29 cellular contexts compared by ENCODE assay signal in genomic region chr11:65906602-65907001, GRCh38. TPM values are rescaled to one million over a fixed set of nuclear protein-coding genes. Genes with fewer than 3 reads are reported as not detected.
DNase-seq lines count a peak whose midpoint lies in the region; ATAC-seq, FAIRE-seq and TF ChIP-seq lines count a peak whose summit lies in the region.
"Had no signal": no experiment of that assay in that cellular context is flagged by ENCODE, and none has a peak within 500 bp of the region (broad histone marks: within the 10 kb centered on the region; RNA-seq: fewer than 3 reads in every experiment).

No MANE protein-coding gene starts in this region.

- CTCF ChIA-PET in SK-N-SH (lab: Yijun Ruan, JAX): interaction anchor here (1.1 to 2.5 kb wide), 4 partner anchors 10 to 82 kb away, joined by 3 to 16 read pairs (median 9); partner anchors contain the start of gene FIBP
- CTCF ChIA-PET in PC-3 (lab: Charles Lee): interaction anchor here (0.6 kb wide), 1 partner anchor 18 kb away, joined by 4 read pairs; the partner anchor contains the start of gene FIBP

- no peak for ATAC-seq in SK-N-SH treated with all-trans-retinoic acid at 6 μM for 48 hours
- no peak for ATAC-seq in PC-3
- no peak for ATAC-seq in GM19395 (IDR thresholded peaks at IDR 0.05; ENCODE audit: unreplicated experiment)
- ATAC-seq: activated CD8-positive, alpha-beta T cell treated with anti-CD3 and anti-CD28 coated beads, Interleukin-2, amount 10 ng/mL, durations not matched to agents 7 days and 5 days; GM23338; left colon; stimulated activated memory B cell treated with anti-CD40 and anti-IgM and Interleukin-4, amounts not matched to agents 10 μg/mL and 1 μg/mL and 100 μg/mL, for 72 hours had no signal

- no peak overlapping the region for H3K9ac ChIP-seq in SK-N-SH
- no peak overlapping the region for H3K9ac ChIP-seq in PC-3 (ENCODE audit: low read length)

- H3K79me2 ChIP-seq in SK-N-SH (ENCODE audit: insufficient read depth) (peaks cover 27% of the 10 kb centered on the region), PC-3 (ENCODE audit: low read length) (peaks cover 55% of the 10 kb centered on the region)

- no peak for TF ChIP-seq CTCF in SK-N-SH (IDR thresholded peaks at IDR 0.05)
- no peak for TF ChIP-seq CTCF in PC-3 (conservative IDR thresholded peaks at IDR 0.05; ENCODE audit: low read depth, low read length)
- no peak for TF ChIP-seq CTCF in bronchial epithelial cell (IDR thresholded peaks at IDR 0.05; ENCODE audit: insufficient read depth, low read length, severe bottlenecking)

- FAIRE-seq in bronchial epithelial cell (lab: Jason Lieb, UNC): no peak
- FAIRE-seq: colon, endothelial cell of umbilical vein had no signal

- POLR2A ChIA-PET in SK-N-SH (lab: Yijun Ruan, JAX): no interaction called here
- POLR2A ChIA-PET in PC-3 (lab: Charles Lee; ENCODE audit: unreplicated experiment): no interaction called here

- 85% methylated on average over 5 of the region's 5 CpGs for WGBS in SK-N-SH (ENCODE audit: low lambda C conversion rate)

- H3K27ac ChIP-seq in SK-N-SH (ENCODE audit: low read depth in 2 of 2, low read length in 1 of 2): no peak overlapping the region
- no peak overlapping the region for H3K27ac ChIP-seq in PC-3 (ENCODE audit: low read length)
- H3K27ac ChIP-seq: 22Rv1, RWPE1, SJSA1, transverse colon had no signal

- no peaks in the 10 kb centered on the region for H4K20me1 ChIP-seq in SK-N-SH (ENCODE audit: insufficient read depth)
- no peaks in the 10 kb centered on the region for H4K20me1 ChIP-seq in PC-3 (ENCODE audit: low read length)

- H3K4me1 ChIP-seq in SK-N-SH (ENCODE audit: control insufficient read depth in 1 of 2, insufficient read depth in 2 of 2, low read depth in 1 of 2, low read length in 1 of 2): peaks cover under 1 to 26% of the 10 kb centered on the region in 2 experiments; a peak in 3 of 4 replicates
- peaks cover 65% of the 10 kb centered on the region for H3K4me1 ChIP-seq in PC-3 (ENCODE audit: insufficient read depth, low read length)

- intact Hi-C loops in PC-3 (cut with micrococcal nuclease): no loop called here

- H3K4me2 ChIP-seq in SK-N-SH (no peak overlapping the region), PC-3 (ENCODE audit: low read length) (peak overlapping the region; percentile 9; the same call in 1 of the 2 replicates)
- H3K4me2 ChIP-seq: GM23338 had no signal

- H3K36me3 ChIP-seq in SK-N-SH (replicated peaks in 1 of 2; ENCODE audit: control insufficient read depth in 1 of 2, insufficient read depth in 2 of 2, low read length in 1 of 2) (no peaks in the 10 kb centered on the region), PC-3 (ENCODE audit: low read depth, low read length) (no peaks in the 10 kb centered on the region), bronchial epithelial cell (ENCODE audit: control insufficient read depth, insufficient read depth, low read length) (no peaks in the 10 kb centered on the region)
- H3K36me3 ChIP-seq: MG63, SJSA1, transverse colon had no signal

- no peak for DNase-seq in SK-N-SH
- peak; percentile 54 for DNase-seq in PC-3
- DNase-seq in bronchial epithelial cell (ENCODE audit: low read depth): peak; percentile 66
- DNase-seq in NCI-H1436 (lab: John Stamatoyannopoulos, UW): no peak
- no peak for DNase-seq in NCI-H1417 (lab: John Stamatoyannopoulos, UW)
- DNase-seq in retina: no peak
- DNase-seq: activated CD4-positive, alpha-beta T cell treated with anti-CD3 and anti-CD28 coated beads for 4 hours; activated CD8-positive, alpha-beta T cell treated with anti-CD3 and anti-CD28 coated beads, Interleukin-2, amount 10 ng/mL, durations not matched to agents 7 days and 5 days; anterior cingulate cortex; C1 segment of cervical spinal cord; Caco-2; GF-D8; immature natural killer cell; KBM-7; left colon; mammary epithelial cell; MG63; NCI-H82; transverse colon had no signal

- H3K9me2 ChIP-seq in SK-N-SH (no peaks in the 10 kb centered on the region), PC-3 (replicated peaks; ENCODE audit: low read length) (no peaks in the 10 kb centered on the region)

- H3F3A ChIP-seq in SK-N-SH (replicated peaks; ENCODE audit: insufficient read depth) (peaks cover 48% of the 10 kb centered on the region), PC-3 (ENCODE audit: low read length, unreplicated experiment) (no peaks in the 10 kb centered on the region)

- no peaks in the 10 kb centered on the region for H3K27me3 ChIP-seq in SK-N-SH (ENCODE audit: insufficient read depth)
- H3K27me3 ChIP-seq in PC-3 (ENCODE audit: low read length): no peaks in the 10 kb centered on the region
- H3K27me3 ChIP-seq in bronchial epithelial cell (ENCODE audit: control insufficient read depth, insufficient read depth, low read length): no peaks in the 10 kb centered on the region
- H3K27me3 ChIP-seq: MG63, SJSA1, transverse colon had no signal

- no peak for TF ChIP-seq RAD21 in SK-N-SH (IDR thresholded peaks at IDR 0.05; ENCODE audit: low read length)

- no peak overlapping the region for H3K4me3 ChIP-seq in SK-N-SH (ENCODE audit: low read depth in 2 of 2, low read length in 1 of 2)
- no peak overlapping the region for H3K4me3 ChIP-seq in PC-3 (ENCODE audit: low read length)
- no peak overlapping the region for H3K4me3 ChIP-seq in bronchial epithelial cell (ENCODE audit: low read depth, low read length)
- H3K4me3 ChIP-seq: GM23338, MG63, SJSA1, transverse colon had no signal

- TF ChIP-seq EP300 in SK-N-SH (IDR thresholded peaks at IDR 0.05; ENCODE audit: borderline replicate concordance in 1 of 2, low read depth in 1 of 2, low read length in 1 of 2): no peak

- H3K9me3 ChIP-seq in SK-N-SH: no peaks in the 10 kb centered on the region
- H3K9me3 ChIP-seq in PC-3 (ENCODE audit: low read length): no peaks in the 10 kb centered on the region
- H3K9me3 ChIP-seq: Caco-2, MG63, SJSA1, transverse colon had no signal

- H2AFZ ChIP-seq in SK-N-SH (ENCODE audit: low read depth) (0 out of 2 replicates have a peak overlapping the region, but pooled peaks have one; percentile 20), PC-3 (ENCODE audit: low read length) (no peak overlapping the region)
- H2AFZ ChIP-seq: GM23338 had no signal

- BruUV-seq in PC-3 (replicated peaks; lab: Mats Ljungman, UMichigan): no TSS peak

TF ChIP-seq in SK-N-SH, 30 proteins besides CTCF, POLR2A, EP300 and RAD21 (continues in another document):
- TF ChIP-seq GABPA (IDR thresholded peaks at IDR 0.05; ENCODE audit: low read depth) (no peak), POLR2AphosphoS5 (IDR thresholded peaks at IDR 0.05; ENCODE audit: low read depth, low read length) (no peak)
- TF ChIP-seq, protein P1, sequence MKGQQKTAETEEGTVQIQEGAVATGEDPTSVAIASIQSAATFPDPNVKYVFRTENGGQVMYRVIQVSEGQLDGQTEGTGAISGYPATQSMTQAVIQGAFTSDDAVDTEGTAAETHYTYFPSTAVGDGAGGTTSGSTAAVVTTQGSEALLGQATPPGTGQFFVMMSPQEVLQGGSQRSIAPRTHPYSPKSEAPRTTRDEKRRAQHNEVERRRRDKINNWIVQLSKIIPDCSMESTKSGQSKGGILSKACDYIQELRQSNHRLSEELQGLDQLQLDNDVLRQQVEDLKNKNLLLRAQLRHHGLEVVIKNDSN (IDR thresholded peaks at IDR 0.05; ENCODE audit: borderline replicate concordance, low read depth): no peak

TF ChIP-seq in SK-N-SH treated with all-trans-retinoic acid at 6 μM for 48 hours, 23 proteins besides CTCF, POLR2A, EP300 and RAD21:
- TF ChIP-seq RARB (CRISPR knock-in tag; IDR thresholded peaks at IDR 0.05) (no peak), GLIS3 (CRISPR knock-in tag; IDR thresholded peaks at IDR 0.05) (no peak), TOX (CRISPR knock-in tag; IDR thresholded peaks at IDR 0.05; ENCODE audit: borderline replicate concordance) (no peak)

RNA-seq across cellular contexts. Expression of gene FOSL1, which starts 6.4 kb away (rescaled TPM):
- 17.9 and 30.1 TPM in 2 replicates for polyA plus RNA-seq in SK-N-SH (2012; rRNA removed)
- polyA plus RNA-seq in SK-N-SH (2012; cell fraction: cytosol; rRNA removed): 18.1 and 21.6 TPM in 2 replicates
- polyA plus RNA-seq in SK-N-SH (2012; cell fraction: nucleus; rRNA removed): 28.3 and 39.9 TPM in 2 replicates
- total RNA-seq in PC-3 (2014; rRNA removed) (656 and 851 TPM in 2 replicates), bronchial epithelial cell (2.6 and 3.1 TPM in 2 replicates)
- total RNA-seq: skeletal muscle tissue had no signal

RNA-seq across cellular contexts. Expression of gene C11orf68, which starts 12.3 kb away (rescaled TPM):
- 54.4 and 65.3 TPM in 2 replicates for polyA plus RNA-seq in SK-N-SH (2012; rRNA removed)
- polyA plus RNA-seq in SK-N-SH (2012; cell fraction: cytosol; rRNA removed): 23.7 and 37.0 TPM in 2 replicates
- 54.3 and 73.9 TPM in 2 replicates for polyA plus RNA-seq in SK-N-SH (2012; cell fraction: nucleus; rRNA removed)
- 61.3 and 82.0 TPM in 2 replicates for total RNA-seq in PC-3 (2014; rRNA removed)
- 8.4 and 12.9 TPM in 2 replicates for total RNA-seq in bronchial epithelial cell

RNA-seq across cellular contexts. Expression of gene DRAP1, which starts 12.6 kb away (rescaled TPM):
- 309 and 464 TPM in 2 replicates for polyA plus RNA-seq in SK-N-SH (2012; rRNA removed)
- polyA plus RNA-seq in SK-N-SH (2012; cell fraction: cytosol; rRNA removed): 339 and 481 TPM in 2 replicates
- 288 and 476 TPM in 2 replicates for polyA plus RNA-seq in SK-N-SH (2012; cell fraction: nucleus; rRNA removed)
- total RNA-seq in PC-3 (2014; rRNA removed) (944 and 1,531 TPM in 2 replicates), bronchial epithelial cell (176 and 429 TPM in 2 replicates)

RNA-seq across cellular contexts. Expression of gene CCDC85B, which starts 16.1 kb away (rescaled TPM):
- polyA plus RNA-seq in SK-N-SH (2012; rRNA removed): 34.2 and 52.8 TPM in 2 replicates
- 31.2 and 38.6 TPM in 2 replicates for polyA plus RNA-seq in SK-N-SH (2012; cell fraction: cytosol; rRNA removed)
- polyA plus RNA-seq in SK-N-SH (2012; cell fraction: nucleus; rRNA removed): 19.2 and 56.3 TPM in 2 replicates
- total RNA-seq in PC-3 (2014; rRNA removed) (207 and 280 TPM in 2 replicates), bronchial epithelial cell (19.6 and 29.7 TPM in 2 replicates)

RNA-seq across cellular contexts. Expression of gene FIBP, which starts 18.3 kb away (rescaled TPM):
- polyA plus RNA-seq in SK-N-SH (2012; rRNA removed): 159 and 190 TPM in 2 replicates
- polyA plus RNA-seq in SK-N-SH (2012; cell fraction: cytosol; rRNA removed): 120 and 135 TPM in 2 replicates
- polyA plus RNA-seq in SK-N-SH (2012; cell fraction: nucleus; rRNA removed): 194 and 217 TPM in 2 replicates
- 221 TPM in 2 replicates for total RNA-seq in PC-3 (2014; rRNA removed)
- total RNA-seq in bronchial epithelial cell: 103 and 157 TPM in 2 replicates

Comparison
In these comparisons a context has a peak if more than half of its experiments do, and no peak if none do; other contexts are left out.
1. DNase-seq: peak in PC-3 (single experiment) and bronchial epithelial cell (single experiment); none in SK-N-SH (single experiment), NCI-H1436 (single experiment), NCI-H1417 (0 of 3) and retina (single experiment).
2. RNA of gene FOSL1, which starts 6.4 kb away (total RNA-seq): 656 to 851 TPM in PC-3; 2.6 to 3.1 TPM in bronchial epithelial cell; every median in the first group is over 100 times any median in the second.